ENCODE assay signal across 12 cellular contexts in genomic region chr2:191382801-191383200, GRCh38.
DNase-seq lines count a peak whose midpoint lies in the region; ATAC-seq, FAIRE-seq and TF ChIP-seq lines count a peak whose summit lies in the region.
"Had no signal": no experiment of that assay in that cellular context is flagged by ENCODE, and none has a peak within 500 bp of the region (broad histone marks: within the 10 kb centered on the region; RNA-seq: fewer than 3 reads in every experiment).

No MANE protein-coding gene starts in this region.

- H3K9me3 ChIP-seq in Caco-2 (no peaks in the 10 kb centered on the region), lung (ENCODE audit: control insufficient read depth in 2 of 2, insufficient read depth in 1 of 2, low read length in 1 of 2) (no peaks in the 10 kb centered on the region), thyroid gland (no peaks in the 10 kb centered on the region), testis (no peaks in the 10 kb centered on the region)

- POLR2A ChIA-PET in Caco-2 (lab: Charles Lee): no interaction called here

- TF ChIP-seq POLR2A in thyroid gland (IDR thresholded peaks at IDR 0.05) (no peak), testis (IDR thresholded peaks at IDR 0.05) (no peak)

- no peak overlapping the region for H3K27ac Mint-ChIP-seq in Caco-2 (ENCODE audit: unreplicated experiment)
- H3K27ac Mint-ChIP-seq: CD4-positive, alpha-beta T cell; T-helper 2 cell treated with Interferon-gamma antibody and Interleukin-4, amounts not matched to agents 5 μg/mL and 100 μg/mL, for 36 hours had no signal

- H3K4me3 Mint-ChIP-seq in Caco-2 (ENCODE audit: unreplicated experiment): no peak overlapping the region
- H3K4me3 Mint-ChIP-seq: CD4-positive, alpha-beta T cell; T-helper 2 cell treated with Interferon-gamma antibody and Interleukin-4, amounts not matched to agents 5 μg/mL and 100 μg/mL, for 36 hours had no signal

- intact Hi-C loops in Caco-2 (cut with micrococcal nuclease; ENCODE audit: unreplicated experiment) (loop anchor here (2.0 kb wide), 2 partner anchors 18 to 118 kb away; no protein-coding TSS in a partner anchor), thyroid gland (cut with DNase I) (no loop called here), testis (cut with DNase I; ENCODE audit: low total_unique reads) (no loop called here)

- H3K9me3 Mint-ChIP-seq in Caco-2 (ENCODE audit: unreplicated experiment): no peaks in the 10 kb centered on the region
- H3K9me3 Mint-ChIP-seq: CD4-positive, alpha-beta T cell; T-helper 2 cell treated with Interferon-gamma antibody and Interleukin-4, amounts not matched to agents 5 μg/mL and 100 μg/mL, for 36 hours had no signal

- peak; percentile 18 for FAIRE-seq in bronchial epithelial cell (lab: Jason Lieb, UNC)

- no peak for TF ChIP-seq CTCF in Caco-2 (IDR thresholded peaks at IDR 0.05; ENCODE audit: insufficient read depth in 1 of 2, low read depth in 1 of 2, low read length in 1 of 2, severe bottlenecking in 1 of 2, unreplicated experiment in 1 of 2)
- no peak for TF ChIP-seq CTCF in bronchial epithelial cell (IDR thresholded peaks at IDR 0.05; ENCODE audit: insufficient read depth, low read length, severe bottlenecking)
- no peak for TF ChIP-seq CTCF in lung (IDR thresholded peaks at IDR 0.05; ENCODE audit: control extremely low read depth, extremely low read depth)
- TF ChIP-seq CTCF in thyroid gland (IDR thresholded peaks at IDR 0.05): no peak
- TF ChIP-seq CTCF in testis (IDR thresholded peaks at IDR 0.05): no peak

- H3K27me3 ChIP-seq in Caco-2 (replicated peaks; ENCODE audit: control insufficient read depth, insufficient read depth, low read length): no peaks in the 10 kb centered on the region
- no peaks in the 10 kb centered on the region for H3K27me3 ChIP-seq in bronchial epithelial cell (ENCODE audit: control insufficient read depth, insufficient read depth, low read length)
- H3K27me3 ChIP-seq in lung (ENCODE audit: control insufficient read depth, insufficient read depth): no peaks in the 10 kb centered on the region
- no peaks in the 10 kb centered on the region for H3K27me3 ChIP-seq in thyroid gland
- H3K27me3 ChIP-seq in testis: no peaks in the 10 kb centered on the region

- ATAC-seq in lung (ENCODE audit: insufficient read depth, low FRiP score) (peak; percentile 73), SK-N-SH treated with all-trans-retinoic acid at 6 μM for 48 hours (no peak)

- CTCF ChIA-PET in Caco-2 (lab: Charles Lee): no interaction called here

- DNase-seq in Caco-2 (peak; percentile 47 to 50), NCI-H1092 (lab: John Stamatoyannopoulos, UW) (peak; percentile 17), bronchial epithelial cell (ENCODE audit: low read depth) (peak; percentile 92), lung (ENCODE audit: low spot score) (peak; percentile 75), thyroid gland (no peak), testis (no peak)
- DNase-seq in stimulated activated CD4-positive, alpha-beta T cell treated with anti-CD3 and anti-CD28 coated beads, Interleukin-4, amount 100 ng/mL, for 4 hours: no peak
- DNase-seq: CD4-positive, alpha-beta T cell; erythroblast; NCI-H187 treated with DMSO at 0.1 percent for 48 hours had no signal

- H3K27me3 Mint-ChIP-seq in Caco-2 (ENCODE audit: insufficient read depth, unreplicated experiment): no peaks in the 10 kb centered on the region
- H3K27me3 Mint-ChIP-seq: CD4-positive, alpha-beta T cell had no signal

- H3K27ac ChIP-seq in lung (ENCODE audit: low read depth in 1 of 2, low read length in 1 of 2) (peak overlapping the region in 1 of 2 donors; percentile 33), thyroid gland (no peak overlapping the region), testis (no peak overlapping the region)

- H3K36me3 ChIP-seq in Caco-2 (ENCODE audit: control insufficient read depth, insufficient read depth, low read length): no peaks in the 10 kb centered on the region; the same call in none of the 2 replicates
- peaks cover 16% of the 10 kb centered on the region for H3K36me3 ChIP-seq in bronchial epithelial cell (ENCODE audit: control insufficient read depth, insufficient read depth, low read length)
- peaks cover 0 to 3% of the 10 kb centered on the region in 2 donors for H3K36me3 ChIP-seq in lung (ENCODE audit: control insufficient read depth in 2 of 2, insufficient read depth in 2 of 2, low read length in 2 of 2)
- H3K36me3 ChIP-seq in thyroid gland: no peaks in the 10 kb centered on the region
- no peaks in the 10 kb centered on the region for H3K36me3 ChIP-seq in testis (ENCODE audit: low read depth, missing control alignments)

- H3K4me1 ChIP-seq in Caco-2: peaks cover 17% of the 10 kb centered on the region
- H3K4me1 ChIP-seq in lung (ENCODE audit: control insufficient read depth in 2 of 2, insufficient read depth in 2 of 2, low read length in 2 of 2): peaks cover 4 to 8% of the 10 kb centered on the region in 2 donors
- peaks cover 0 to 4% of the 10 kb centered on the region in 2 donors for H3K4me1 ChIP-seq in thyroid gland
- no peaks in the 10 kb centered on the region for H3K4me1 ChIP-seq in testis

- peaks cover 18% of the 10 kb centered on the region for H3K4me1 Mint-ChIP-seq in Caco-2 (ENCODE audit: low read depth, unreplicated experiment)

- no TSS peak for BruUV-seq in Caco-2 (replicated peaks; lab: Mats Ljungman, UMichigan)

- H3K36me3 Mint-ChIP-seq in Caco-2 (ENCODE audit: insufficient read depth, unreplicated experiment): peaks cover 37% of the 10 kb centered on the region

- 34 to 39% methylated on average over 1 of the region's 1 CpG for WGBS in lung, 2 donors
- 76 to 87% methylated on average over 1 of the region's 1 CpG for WGBS in thyroid gland, 2 donors
- 82 to 86% methylated on average over 1 of the region's 1 CpG for WGBS in testis, 2 donors

- H3K4me3 ChIP-seq in Caco-2 (ENCODE audit: low read depth, low read length) (no peak overlapping the region), bronchial epithelial cell (ENCODE audit: low read depth, low read length) (no peak overlapping the region), lung (no peak overlapping the region), thyroid gland (replicated peaks in 1 of 3) (no peak overlapping the region), testis (no peak overlapping the region)

TF ChIP-seq in SK-N-SH treated with all-trans-retinoic acid at 6 μM for 48 hours, 23 proteins besides CTCF, POLR2A, EP300 and RAD21:
- TF ChIP-seq ESRRG (CRISPR knock-in tag; IDR thresholded peaks at IDR 0.05): no peak
- TF ChIP-seq OSR1 (CRISPR knock-in tag; IDR thresholded peaks at IDR 0.05): no peak
- no peak for TF ChIP-seq PATZ1 (CRISPR knock-in tag; IDR thresholded peaks at IDR 0.05; ENCODE audit: borderline replicate concordance)

Comparison
In these comparisons a context has a peak if more than half of its experiments do, and no peak if none do; other contexts are left out.
1. DNase-seq: peak in Caco-2 (2 of 2), NCI-H1092 (single experiment), bronchial epithelial cell (single experiment) and lung (single experiment); none in stimulated activated CD4-positive, alpha-beta T cell treated with anti-CD3 and anti-CD28 coated beads, Interleukin-4, amount 100 ng/mL, for 4 hours (0 of 2), thyroid gland (0 of 2) and testis (single experiment).